ENCODE assay signal across 10 cellular contexts in genomic region chr5:1479581-1480188, GRCh38. TPM values are rescaled to one million over a fixed set of nuclear protein-coding genes. Genes with fewer than 3 reads are reported as not detected.
DNase-seq lines count a peak whose midpoint lies in the region; ATAC-seq, FAIRE-seq and TF ChIP-seq lines count a peak whose summit lies in the region.
"Had no signal": no experiment of that assay in that cellular context is flagged by ENCODE, and none has a peak within 500 bp of the region (broad histone marks: within the 10 kb centered on the region; RNA-seq: fewer than 3 reads in every experiment).

No MANE protein-coding gene starts in this region.

- CTCF ChIA-PET in AG04450 (lab: Charles Lee) (interaction anchor here (0.7 to 3.2 kb wide), 9 partner anchors 9 to 1063 kb away, joined by 3 to 20 read pairs (median 5); no protein-coding TSS in a partner anchor), mammary epithelial cell (lab: Charles Lee; ENCODE audit: low non-redundant PET) (interaction anchor here (0.6 kb wide), 1 partner anchor 100 kb away, joined by 18 read pairs; no protein-coding TSS in a partner anchor), HepG2 (lab: Yijun Ruan, JAX; ENCODE audit: low intra/inter-chr PET ratio, low total read pairs) (interaction anchor here (2.0 kb wide), 1 partner anchor 162 kb away, joined by 8 read pairs; no protein-coding TSS in a partner anchor)

- TF ChIP-seq RAD21 in HepG2 (CRISPR knock-in tag; IDR thresholded peaks at IDR 0.05): peak; percentile 66

- BruUV-seq in mammary epithelial cell (replicated peaks; lab: Mats Ljungman, UMichigan) (no TSS peak), HepG2 (replicated peaks; lab: Mats Ljungman, UMichigan) (no TSS peak)

- 86% methylated on average over 12 of the region's 21 CpGs for WGBS in mammary epithelial cell (ENCODE audit: low coverage, missing lambda C conversion rate)
- 71% methylated on average over 21 of the region's 21 CpGs for WGBS in HepG2 (ENCODE audit: low lambda C conversion rate)
- 47 to 53% (median 48%) methylated on average over 20 to 21 of the region's 21 CpGs for WGBS in stomach, 5 donors

- no peak overlapping the region for H2AFZ ChIP-seq in mammary epithelial cell (ENCODE audit: low read depth, low read length)
- no peak overlapping the region for H2AFZ ChIP-seq in HepG2 (ENCODE audit: low read length)

- TF ChIP-seq CTCF in AG04450 (IDR thresholded peaks at IDR 0.05; ENCODE audit: low read depth, low read length) (peak; percentile 63), mammary epithelial cell (conservative IDR thresholded peaks at IDR 0.05 in 1 of 2, IDR thresholded peaks at IDR 0.05 in 1 of 2; ENCODE audit: extremely low read depth in 1 of 2, insufficient read depth in 1 of 2, low read depth in 1 of 2, low read length in 2 of 2) (peak; percentile 18 to 52), HepG2 (CRISPR knock-in tag; IDR thresholded peaks at IDR 0.05) (peak; percentile 74), stomach (IDR thresholded peaks at IDR 0.05) (peak in 4 of 7 experiments; percentile 37 to 58 (median 43))

- in situ Hi-C loops in mammary epithelial cell (cut with MboI; ENCODE audit: low sequenced_read_pairs in 2 of 2) (no loop called here), HepG2 (cut with HindIII; ENCODE audit: extremely low pct_ligation_motif_present, low pct_unique_long_range_greater_than_20kb) (no loop called here)

- no peak for FAIRE-seq in HepG2 (lab: Jason Lieb, UNC)
- FAIRE-seq: frontal cortex had no signal

- H3K27ac ChIP-seq in AG04450 (ENCODE audit: low read depth, low read length): no peak overlapping the region
- H3K27ac ChIP-seq in mammary epithelial cell (ENCODE audit: insufficient read depth, low read depth, low read length): no peak overlapping the region
- no peak overlapping the region for H3K27ac ChIP-seq in HepG2 (ENCODE audit: extremely low read length, insufficient read depth, low read length)
- peak overlapping the region in 4 of 5 donors; percentile 20 to 75 (median 62) for H3K27ac ChIP-seq in stomach

- H3K9ac ChIP-seq in mammary epithelial cell (ENCODE audit: insufficient read depth, low read length) (no peak overlapping the region), HepG2 (ENCODE audit: insufficient read depth, low read depth, low read length) (no peak overlapping the region)

- H3K4me1 ChIP-seq in mammary epithelial cell (ENCODE audit: insufficient read depth, low read length): no peaks in the 10 kb centered on the region
- no peaks in the 10 kb centered on the region for H3K4me1 ChIP-seq in HepG2 (ENCODE audit: insufficient read depth, low read length)
- peaks cover 0 to 16% (median 11%) of the 10 kb centered on the region in 4 donors for H3K4me1 ChIP-seq in stomach
- H3K4me1 ChIP-seq: HAP-1 had no signal

- H3K4me2 ChIP-seq in mammary epithelial cell (ENCODE audit: insufficient read depth, low read depth, low read length) (no peak overlapping the region), HepG2 (ENCODE audit: low read depth, low read length) (no peak overlapping the region)

- dilution Hi-C loops in mammary epithelial cell (cut with HindIII; ENCODE audit: low sequenced_read_pairs): no loop called here

- H3K36me3 ChIP-seq in mammary epithelial cell (ENCODE audit: insufficient read depth, low read length) (peaks cover 10% of the 10 kb centered on the region), HepG2 (replicated peaks in 1 of 2; ENCODE audit: control insufficient read depth in 1 of 2, insufficient read depth in 2 of 2, low read length in 2 of 2) (peaks cover 20 to 58% of the 10 kb centered on the region in 2 experiments), stomach (peaks cover 17 to 75% (median 55%) of the 10 kb centered on the region in 4 donors)

- H3K4me3 ChIP-seq in AG04450 (ENCODE audit: low read depth, low read length) (no peak overlapping the region), mammary epithelial cell (replicated peaks in 1 of 3; ENCODE audit: insufficient read depth in 1 of 3, low read depth in 2 of 3, low read length in 3 of 3) (no peak overlapping the region), HepG2 (replicated peaks in 1 of 3; ENCODE audit: insufficient read depth in 1 of 3, low read depth in 2 of 3, low read length in 3 of 3) (no peak overlapping the region), stomach (no peak overlapping the region)
- H3K4me3 ChIP-seq: HAP-1 had no signal

- TF ChIP-seq EP300 in HepG2 (IDR thresholded peaks at IDR 0.05; ENCODE audit: low read depth in 2 of 2, low read length in 2 of 2): no peak
- TF ChIP-seq EP300 in HepG2 (CRISPR knock-in tag; IDR thresholded peaks at IDR 0.05; ENCODE audit: borderline replicate concordance): no peak
- no peak for TF ChIP-seq EP300 in stomach (IDR thresholded peaks at IDR 0.05)

- H3K79me2 ChIP-seq in mammary epithelial cell (ENCODE audit: insufficient read depth, low read length) (no peaks in the 10 kb centered on the region), HepG2 (ENCODE audit: insufficient read depth, low read length) (no peaks in the 10 kb centered on the region)

- H4K20me1 ChIP-seq in mammary epithelial cell (ENCODE audit: insufficient read depth, low read length) (no peaks in the 10 kb centered on the region), HepG2 (ENCODE audit: insufficient read depth, low read length) (peaks cover 4% of the 10 kb centered on the region; the same call in 1 of the 2 replicates)

- H3K27me3 ChIP-seq in AG04450 (ENCODE audit: control insufficient read depth, insufficient read depth, low read length): no peaks in the 10 kb centered on the region
- H3K27me3 ChIP-seq in mammary epithelial cell (ENCODE audit: insufficient read depth, low read length): no peaks in the 10 kb centered on the region
- H3K27me3 ChIP-seq in HepG2 (ENCODE audit: control insufficient read depth in 1 of 2, insufficient read depth in 2 of 2, low read length in 2 of 2): no peaks in the 10 kb centered on the region
- H3K27me3 ChIP-seq in stomach: no peaks in the 10 kb centered on the region

- intact Hi-C loops in mammary epithelial cell (cut with micrococcal nuclease): loop anchor here (1.0 to 10.0 kb wide), 2 partner anchors 122 to 165 kb away; no protein-coding TSS in a partner anchor
- intact Hi-C loops in HepG2 (cut with micrococcal nuclease; ENCODE audit: unreplicated experiment): loop anchor here (5.0 kb wide), 1 partner anchor 163 kb away; no protein-coding TSS in a partner anchor
- intact Hi-C loops in stomach (cut with DNase I; ENCODE audit: low total_unique reads): loop anchor here (10.0 kb wide), 1 partner anchor 145 kb away; no protein-coding TSS in a partner anchor

- ATAC-seq in SK-N-SH treated with all-trans-retinoic acid at 6 μM for 48 hours: peak; percentile 44
- ATAC-seq in HepG2: peak; percentile 27
- no peak for ATAC-seq in GM21717 (IDR thresholded peaks at IDR 0.05; ENCODE audit: unreplicated experiment)
- no peak for ATAC-seq in GM21381 (IDR thresholded peaks at IDR 0.05; ENCODE audit: unreplicated experiment)

- POLR2A ChIA-PET in AG04450 (lab: Yijun Ruan, JAX) (no interaction called here), HepG2 (lab: Yijun Ruan, JAX) (no interaction called here)

- TF ChIP-seq POLR2A in GM19099 (IDR thresholded peaks at IDR 0.05; ENCODE audit: extremely low read depth, insufficient read length, low read depth): peak; percentile 6
- no peak for TF ChIP-seq POLR2A in HepG2 (IDR thresholded peaks at IDR 0.05; ENCODE audit: insufficient read depth in 1 of 2, low read depth in 2 of 2, low read length in 2 of 2)
- TF ChIP-seq POLR2A in stomach (IDR thresholded peaks at IDR 0.05): no peak

- H3K9me3 ChIP-seq in AG04450 (ENCODE audit: control insufficient read depth, insufficient read depth, low read length) (no peaks in the 10 kb centered on the region; the same call in 1 of the 2 replicates), mammary epithelial cell (replicated peaks; ENCODE audit: insufficient read depth, low read length) (no peaks in the 10 kb centered on the region), HepG2 (ENCODE audit: low read length) (no peaks in the 10 kb centered on the region), stomach (no peaks in the 10 kb centered on the region)
- H3K9me3 ChIP-seq: HAP-1 had no signal

- no peak for DNase-seq in AG04450 (ENCODE audit: low read depth, low spot score)
- DNase-seq in mammary epithelial cell: no peak
- DNase-seq in HepG2 (ENCODE audit: low spot score): peak; percentile 23
- DNase-seq in stomach: peak; percentile 37

RNA-seq across cellular contexts. Expression of gene SLC6A3, which starts 34.4 kb away (rescaled TPM):
- not detected in 2 replicates for polyA plus RNA-seq in AG04450 (2011; rRNA removed)
- polyA minus RNA-seq in AG04450 (2011; rRNA and poly(A)+ RNA removed): not detected in 2 replicates
- not detected for total RNA-seq in mammary epithelial cell
- polyA plus RNA-seq in mammary epithelial cell: not detected
- not detected for polyA minus RNA-seq in mammary epithelial cell
- total RNA-seq in HepG2 (2016; rRNA removed; fragmentation: Illumina TruSeq; extraction: Trizol): not detected in 2 replicates
- total RNA-seq in HepG2 (2016; cell fraction: cytosol; rRNA removed; fragmentation: Illumina TruSeq; extraction: Trizol; ENCODE audit: low read depth): not detected in 2 replicates
- not detected in 2 replicates for total RNA-seq in HepG2 (2016; cell fraction: insoluble cytoplasmic fraction; rRNA removed; fragmentation: Illumina TruSeq; extraction: Trizol)
- total RNA-seq in HepG2 (2016; cell fraction: membrane; rRNA removed; fragmentation: Illumina TruSeq; extraction: Trizol): not detected in 2 replicates
- not detected in 2 replicates for total RNA-seq in HepG2 (2016; cell fraction: nucleus; rRNA removed; fragmentation: Illumina TruSeq; extraction: Trizol)
- 0.01 and 0.12 TPM in 2 replicates for polyA plus RNA-seq in HepG2 (2011; rRNA removed)
- polyA plus RNA-seq in HepG2 (2011; cell fraction: cytosol; rRNA removed): 0.03 and 0.06 TPM in 2 replicates
- polyA plus RNA-seq in HepG2 (2011; cell fraction: nucleus; rRNA removed): 0.18 and 0.36 TPM in 2 replicates
- polyA plus RNA-seq in HepG2 (2012): 0.15 and 0.17 TPM in 2 replicates
- polyA plus RNA-seq in HepG2 (2016; cell fraction: cytosol; fragmentation: Illumina TruSeq; extraction: Trizol; ENCODE audit: low read depth): not detected in 2 replicates
- not detected in 2 replicates for polyA plus RNA-seq in HepG2 (2016; cell fraction: insoluble cytoplasmic fraction; fragmentation: Illumina TruSeq; extraction: Trizol; ENCODE audit: low read depth)
- not detected in 2 replicates for polyA plus RNA-seq in HepG2 (2016; cell fraction: membrane; fragmentation: Illumina TruSeq; extraction: Trizol; ENCODE audit: low read depth)
- not detected in 2 replicates for polyA plus RNA-seq in HepG2 (2016; cell fraction: nucleus; fragmentation: Illumina TruSeq; extraction: Trizol; ENCODE audit: insufficient read depth, low read depth)
- polyA minus RNA-seq in HepG2 (2011; rRNA and poly(A)+ RNA removed; ENCODE audit: low replicate concordance): 0.12 and 0.14 TPM in 2 replicates
- polyA minus RNA-seq in HepG2 (2011; cell fraction: cytosol; rRNA and poly(A)+ RNA removed): not detected in 2 replicates
- 0.12 TPM in 1 of 2 replicates, not detected in the other for polyA minus RNA-seq in HepG2 (2011; cell fraction: nucleus; rRNA and poly(A)+ RNA removed)
- total RNA-seq in stomach: not detected
- under 1 TPM in 1 of 3 donors, not detected in 2; 0.05 TPM for polyA plus RNA-seq in stomach
- total RNA-seq: frontal cortex had no signal

RNA-seq across cellular contexts. Expression of gene LPCAT1, which starts 44.1 kb away (rescaled TPM):
- polyA plus RNA-seq in AG04450 (2011; rRNA removed) (23.4 and 23.5 TPM in 2 replicates), mammary epithelial cell (50.3 TPM), HepG2 (2011; rRNA removed) (90.6 and 115 TPM in 2 replicates), stomach (10 to 100 TPM in 2 of 3 donors, 1 to 10 TPM in 1; 5.2 to 11.8 (median 11.6) TPM)
- polyA minus RNA-seq in AG04450 (2011; rRNA and poly(A)+ RNA removed): 18.9 and 26.5 TPM in 2 replicates
- total RNA-seq in mammary epithelial cell (10 to 100 TPM; 37.1 to 43.5 TPM), HepG2 (2016; rRNA removed; fragmentation: Illumina TruSeq; extraction: Trizol) (16.0 and 29.8 TPM in 2 replicates), stomach (100 to 1,000 TPM in 1 of 5 donors, 10 to 100 TPM in 4; 13.4 to 229 (median 17.4) TPM)
- 35.9 TPM for polyA minus RNA-seq in mammary epithelial cell
- 5.1 and 9.2 TPM in 2 replicates for total RNA-seq in HepG2 (2016; cell fraction: cytosol; rRNA removed; fragmentation: Illumina TruSeq; extraction: Trizol; ENCODE audit: low read depth)
- total RNA-seq in HepG2 (2016; cell fraction: insoluble cytoplasmic fraction; rRNA removed; fragmentation: Illumina TruSeq; extraction: Trizol): 14.3 and 34.5 TPM in 2 replicates
- total RNA-seq in HepG2 (2016; cell fraction: membrane; rRNA removed; fragmentation: Illumina TruSeq; extraction: Trizol): 14.8 and 16.4 TPM in 2 replicates
- 37.9 and 47.2 TPM in 2 replicates for total RNA-seq in HepG2 (2016; cell fraction: nucleus; rRNA removed; fragmentation: Illumina TruSeq; extraction: Trizol)
- polyA plus RNA-seq in HepG2 (2011; cell fraction: cytosol; rRNA removed): 65.4 and 69.9 TPM in 2 replicates
- 330 and 361 TPM in 2 replicates for polyA plus RNA-seq in HepG2 (2011; cell fraction: nucleus; rRNA removed)
- polyA plus RNA-seq in HepG2 (2012): 104 and 122 TPM in 2 replicates
- 3.8 and 4.2 TPM in 2 replicates for polyA plus RNA-seq in HepG2 (2016; cell fraction: cytosol; fragmentation: Illumina TruSeq; extraction: Trizol; ENCODE audit: low read depth)
- 18.3 and 19.5 TPM in 2 replicates for polyA plus RNA-seq in HepG2 (2016; cell fraction: insoluble cytoplasmic fraction; fragmentation: Illumina TruSeq; extraction: Trizol; ENCODE audit: low read depth)
- polyA plus RNA-seq in HepG2 (2016; cell fraction: membrane; fragmentation: Illumina TruSeq; extraction: Trizol; ENCODE audit: low read depth): 9.2 and 10.4 TPM in 2 replicates
- 89.7 and 92.4 TPM in 2 replicates for polyA plus RNA-seq in HepG2 (2016; cell fraction: nucleus; fragmentation: Illumina TruSeq; extraction: Trizol; ENCODE audit: insufficient read depth, low read depth)
- polyA minus RNA-seq in HepG2 (2011; rRNA and poly(A)+ RNA removed; ENCODE audit: low replicate concordance): 56.1 and 65.1 TPM in 2 replicates
- 44.6 and 51.7 TPM in 2 replicates for polyA minus RNA-seq in HepG2 (2011; cell fraction: cytosol; rRNA and poly(A)+ RNA removed)
- 90.3 and 92.4 TPM in 2 replicates for polyA minus RNA-seq in HepG2 (2011; cell fraction: nucleus; rRNA and poly(A)+ RNA removed)

Comparison
In these comparisons a context has a peak if more than half of its experiments do, and no peak if none do; other contexts are left out.
1. DNase-seq: peak in HepG2 (single experiment) and stomach (single experiment); none in AG04450 (single experiment) and mammary epithelial cell (single experiment).
2. H3K27ac ChIP-seq: peak in stomach (4 of 5); none in AG04450 (single experiment), mammary epithelial cell (single experiment) and HepG2 (single experiment).
3. ATAC-seq: peak in SK-N-SH treated with all-trans-retinoic acid at 6 μM for 48 hours (single experiment) and HepG2 (single experiment); none in GM21717 (single experiment) and GM21381 (single experiment).
4. Peak in every context shown above with its lines, with median percentiles within 50 percentile points of each other: CTCF ChIP-seq.